In the genomic region with DNA sequence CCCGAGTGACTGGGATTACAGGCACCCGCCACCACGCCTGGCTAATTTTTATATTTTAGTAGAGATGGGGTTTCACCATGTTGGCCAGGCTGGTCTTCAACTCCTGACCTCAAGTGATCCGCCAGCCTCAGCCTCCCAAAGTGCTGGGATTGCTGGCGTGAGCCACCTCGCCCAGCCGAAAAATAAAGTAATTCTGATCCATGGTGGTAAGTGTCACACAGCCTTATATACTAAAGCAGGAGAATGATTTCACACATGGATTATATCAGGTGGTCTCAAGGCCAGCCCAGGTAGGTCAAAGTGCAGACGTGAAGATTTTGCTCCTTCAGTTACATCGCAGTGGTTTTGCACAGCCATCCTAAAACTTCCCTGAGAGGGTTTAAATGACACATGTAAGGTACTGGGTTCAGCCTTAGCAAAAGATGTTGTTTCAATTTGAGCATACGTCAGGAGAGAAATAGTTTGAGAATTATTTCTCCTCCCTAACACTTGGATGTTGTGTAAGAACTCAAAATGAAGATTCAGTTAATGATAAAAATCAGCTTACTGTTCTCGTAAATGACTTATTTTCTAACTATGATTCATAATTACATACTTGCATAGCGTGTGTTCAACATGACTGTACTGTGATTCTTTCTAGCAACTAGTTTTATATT, we compare ENCODE assay signal across 11 cellular contexts.
DNase-seq lines count a peak whose midpoint lies in the region; ATAC-seq and TF ChIP-seq lines count a peak whose summit lies in the region.
"Had no signal": no experiment of that assay in that cellular context is flagged by ENCODE, and none has a peak within 500 bp of the region (broad histone marks: within the 10 kb centered on the region; RNA-seq: fewer than 3 reads in every experiment).

No MANE protein-coding gene starts in this region.

- peaks cover 49% of the 10 kb centered on the region for H3K4me1 Mint-ChIP-seq in stimulated activated naive CD8-positive, alpha-beta T cell treated with anti-CD3 and anti-CD28 coated beads, Interleukin-15, amount 100 ng/mL, for 72 hours

- 0 out of 2 replicates have a peak overlapping the region, but pooled peaks have one; percentile 14 for H3K27ac ChIP-seq in VCaP
- H3K27ac ChIP-seq in epithelial cell of prostate, result peak overlapping the region; percentile 71
- H3K27ac ChIP-seq: parathyroid adenoma had no signal

- no peaks in the 10 kb centered on the region for H3K27me3 ChIP-seq in BE2C

- ATAC-seq in stimulated activated naive CD8-positive, alpha-beta T cell treated with anti-CD3 and anti-CD28 coated beads, Interleukin-15, amount 100 ng/mL, for 72 hours, result peak; percentile 76

- no peak for TF ChIP-seq CTCF in VCaP (conservative IDR thresholded peaks at IDR 0.05)
- TF ChIP-seq CTCF in BE2C (IDR thresholded peaks at IDR 0.05; ENCODE audit: low read depth, low read length), result no peak

- H3K4me1 ChIP-seq in BE2C, result peaks cover 3% of the 10 kb centered on the region; the same call in 1 of the 2 replicates
- H3K4me1 ChIP-seq: parathyroid adenoma had no signal

- peaks cover 2 to 10% of the 10 kb centered on the region in 2 donors for H3K9me3 Mint-ChIP-seq in stimulated activated naive CD8-positive, alpha-beta T cell treated with anti-CD3 and anti-CD28 coated beads, Interleukin-15, amount 100 ng/mL, for 72 hours

- peak overlapping the region; percentile 54 to 64 for H3K4me3 Mint-ChIP-seq in stimulated activated naive CD8-positive, alpha-beta T cell treated with anti-CD3 and anti-CD28 coated beads, Interleukin-15, amount 100 ng/mL, for 72 hours
- H3K4me3 Mint-ChIP-seq: brain had no signal

- H3K36me3 ChIP-seq in BE2C, result no peaks in the 10 kb centered on the region

- no peak overlapping the region for H3K4me3 ChIP-seq in BE2C (ENCODE audit: low read depth, low read length)

- H3K27ac Mint-ChIP-seq in stimulated activated naive CD8-positive, alpha-beta T cell treated with anti-CD3 and anti-CD28 coated beads, Interleukin-15, amount 100 ng/mL, for 72 hours, result peak overlapping the region; percentile 92 to 94
- H3K27ac Mint-ChIP-seq: brain had no signal

- peak; percentile 47 for DNase-seq in activated naive CD4-positive, alpha-beta T cell treated with Interleukin-2 at 50 U/mL for 16 hours
- no peak for DNase-seq in activated naive CD4-positive, alpha-beta T cell (lab: John Stamatoyannopoulos, UW)
- DNase-seq in epithelial cell of prostate (ENCODE audit: low read depth, low spot score), result peak; percentile 60
- peak in 1 of 2 donors; percentile 72 for DNase-seq in stimulated activated naive CD8-positive, alpha-beta T cell treated with anti-CD3 and anti-CD28 coated beads, Interleukin-15, amount 100 ng/mL, for 72 hours
- no peak for DNase-seq in BE2C
- no peak for DNase-seq in DMS153 (lab: John Stamatoyannopoulos, UW)
- DNase-seq in GM19238 (ENCODE audit: insufficient read length, low spot score), result no peak
- DNase-seq: Caco-2 had no signal

- no peaks in the 10 kb centered on the region for H3K27me3 Mint-ChIP-seq in stimulated activated naive CD8-positive, alpha-beta T cell treated with anti-CD3 and anti-CD28 coated beads, Interleukin-15, amount 100 ng/mL, for 72 hours
- H3K27me3 Mint-ChIP-seq: brain had no signal

- H3K9me3 ChIP-seq in BE2C, result no peaks in the 10 kb centered on the region
- H3K9me3 ChIP-seq: Caco-2 had no signal

Comparison
In these comparisons a context has a peak if more than half of its experiments do, and no peak if none do; other contexts are left out.
1. DNase-seq: peak in activated naive CD4-positive, alpha-beta T cell treated with Interleukin-2 at 50 U/mL for 16 hours (single experiment) and epithelial cell of prostate (single experiment); none in activated naive CD4-positive, alpha-beta T cell (0 of 4), BE2C (single experiment), DMS153 (single experiment) and GM19238 (single experiment).